Comparison of ENCODE assay signal across 8 cellular contexts in genomic region chr17:40433551-40434384, GRCh38. TPM values are rescaled to one million over a fixed set of nuclear protein-coding genes. Genes with fewer than 3 reads are reported as not detected.
DNase-seq lines count a peak whose midpoint lies in the region; ATAC-seq and TF ChIP-seq lines count a peak whose summit lies in the region.

No MANE protein-coding gene starts in this region.

- WGBS in aorta, 2 donors: 88 to 91% methylated on average over 6 of the region's 6 CpGs

- ATAC-seq in aorta (ENCODE audit: low FRiP score): peak; percentile 36
- no peak for ATAC-seq in GM19452 (IDR thresholded peaks at IDR 0.05; ENCODE audit: unreplicated experiment)
- no peak for ATAC-seq in HG03139 (IDR thresholded peaks at IDR 0.05; ENCODE audit: unreplicated experiment)

- H3K36me3 ChIP-seq in BE2C: no peaks in the 10 kb centered on the region
- H3K36me3 ChIP-seq in aorta (ENCODE audit: control insufficient read depth in 1 of 2, insufficient read depth in 2 of 2, low read length in 1 of 2): no peaks in the 10 kb centered on the region

- H3K27me3 ChIP-seq in BE2C (no peaks in the 10 kb centered on the region), aorta (ENCODE audit: control insufficient read depth in 1 of 2, insufficient read depth in 2 of 2, low read length in 1 of 2) (no peaks in the 10 kb centered on the region)

- H3K4me3 ChIP-seq in BE2C (ENCODE audit: low read depth, low read length) (no peak overlapping the region), aorta (ENCODE audit: low read length in 2 of 2) (no peak overlapping the region)

- no peak overlapping the region for H3K27ac ChIP-seq in aorta (ENCODE audit: low read depth in 1 of 2, low read length in 2 of 2)

- peak; percentile 64 for TF ChIP-seq CTCF in BE2C (IDR thresholded peaks at IDR 0.05; ENCODE audit: low read depth, low read length)

- H3K9me3 ChIP-seq in BE2C: no peaks in the 10 kb centered on the region
- H3K9me3 ChIP-seq in aorta (ENCODE audit: control insufficient read depth, low read length): no peaks in the 10 kb centered on the region

- intact Hi-C loops in aorta (cut with DNase I): no loop called here

- H3K4me1 ChIP-seq in BE2C: peaks cover 16% of the 10 kb centered on the region
- H3K4me1 ChIP-seq in aorta (ENCODE audit: control insufficient read depth in 1 of 2, insufficient read depth in 2 of 2, low read length in 2 of 2): no peaks in the 10 kb centered on the region

- DNase-seq in BE2C: peak; percentile 56
- DNase-seq in HCEC 1CT: peak; percentile 37
- DNase-seq in activated CD4-positive, alpha-beta T cell treated with anti-CD3 and anti-CD28 coated beads, Interleukin-2, amount 50 U/mL, for 48 hours: peak; percentile 31 to 44
- DNase-seq in iPS-NIHi7 (ENCODE audit: extremely low spot score): peak; percentile 71
- DNase-seq in aorta: peak in 1 of 2 donors; percentile 75
- no peak for DNase-seq in DMS79 treated with DMSO at 0.1 percent for 48 hours (lab: John Stamatoyannopoulos, UW)

RNA-seq across cellular contexts. Expression of gene IGFBP4, which starts 9.5 kb away (rescaled TPM):
- 262 TPM for polyA plus RNA-seq in BE2C (2012; ENCODE audit: insufficient read depth, insufficient read length, low read depth)
- 1,000 to 10,000 TPM in 1 of 2 donors, 100 to 1,000 TPM in 1; 799 to 1,001 TPM for total RNA-seq in aorta
- polyA plus RNA-seq in aorta: 100 to 1,000 TPM in 1 of 2 donors, 10 to 100 TPM in 1; 99.2 to 457 TPM

RNA-seq across cellular contexts. Expression of gene TOP2A, which starts 16.1 kb away (rescaled TPM):
- polyA plus RNA-seq in BE2C (2012; ENCODE audit: insufficient read depth, insufficient read length, low read depth): 17.6 TPM
- 1 to 10 TPM; 1.8 to 4.4 TPM for total RNA-seq in aorta
- polyA plus RNA-seq in aorta: 1 to 10 TPM in 1 of 2 donors, under 1 TPM in 1; 0.25 to 2.1 TPM
